ENCODE assay signal across 31 cellular contexts in the genomic region with DNA sequence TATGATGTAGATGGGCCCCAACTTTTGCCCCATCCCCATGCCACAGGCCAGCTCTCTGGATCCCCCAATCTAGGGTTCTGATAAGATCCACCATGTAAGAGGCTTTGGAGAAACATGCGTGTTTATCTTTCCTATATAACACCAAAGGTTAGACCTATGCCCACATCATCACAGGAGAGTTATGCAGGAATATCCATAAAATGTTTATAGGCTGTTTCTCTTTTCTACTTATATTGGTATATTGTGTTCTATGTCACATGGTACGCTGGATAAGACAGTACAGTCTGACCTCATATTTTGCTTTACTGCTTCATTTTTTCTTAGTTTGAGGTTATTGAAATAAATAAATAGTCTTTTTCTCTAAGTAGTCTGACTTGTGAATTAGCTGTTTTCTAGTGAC.
"Had no signal": no experiment of that assay in that cellular context is flagged by ENCODE, and none has a peak within 500 bp of the region (broad histone marks: within the 10 kb centered on the region; RNA-seq: fewer than 3 reads in every experiment).

No MANE protein-coding gene starts in this region.

- H3K4me1 ChIP-seq: adrenal gland, body of pancreas, breast epithelium had no signal

- H3K4me3 ChIP-seq: adrenal gland, body of pancreas, breast epithelium had no signal

- H3K36me3 ChIP-seq: adrenal gland, brain microvascular endothelial cell, breast epithelium had no signal

- H3K27ac ChIP-seq: adrenal gland, body of pancreas, brain microvascular endothelial cell, breast epithelium, VCaP had no signal

- ATAC-seq: activated CD8-positive, alpha-beta T cell treated with anti-CD3 and anti-CD28 coated beads for 36 hours; activated naive CD4-positive, alpha-beta T cell treated with anti-CD3 and anti-CD28 coated beads, Interleukin-2, amount 50 U/mL, for 72 hours; activated T-cell treated with anti-CD3 and anti-CD28 coated beads, Interleukin-2, amount 50 U/mL, for 4 hours; activated T-cell treated with anti-CD3 and anti-CD28 coated beads, Interleukin-2, amount 50 U/mL, for 72 hours; activated T-helper 17 cell treated with anti-CD3 and anti-CD28 coated beads, Interleukin-2, amount 50 U/mL, for 72 hours; body of pancreas had no signal

- H3K27me3 ChIP-seq: adrenal gland, body of pancreas, brain microvascular endothelial cell, breast epithelium had no signal

- DNase-seq: activated B cell treated with CpG ODN at 0.5 μM for 24 hours; activated CD4-positive, alpha-beta memory T cell treated with anti-CD3 and anti-CD28 coated beads for 36 hours; activated CD4-positive, alpha-beta T cell treated with anti-CD3 and anti-CD28 coated beads for 4 hours; activated CD4-positive, alpha-beta T cell treated with anti-CD3 and anti-CD28 coated beads, Interleukin-2, amount 10 ng/mL, durations not matched to agents 24 days and 14 days; activated CD4-positive, alpha-beta T cell treated with anti-CD3 and anti-CD28 coated beads, Interleukin-2, amount 50 U/mL, for 1 hour; activated CD4-positive, alpha-beta T cell treated with anti-CD3 and anti-CD28 coated beads, Interleukin-2, amount 50 U/mL, for 4 hours; activated CD4-positive, CD25-positive, alpha-beta regulatory T cell treated with anti-CD3 and anti-CD28 coated beads, Interleukin-2, amount 50 U/mL, for 72 hours; activated CD8-positive, alpha-beta memory T cell treated with anti-CD3 and anti-CD28 coated beads, Interleukin-2, amount 50 U/mL, for 4 hours; activated CD8-positive, alpha-beta T cell treated with anti-CD3 and anti-CD28 coated beads for 36 hours; activated effector memory CD4-positive, alpha-beta T cell treated with anti-CD3 and anti-CD28 coated beads, Interleukin-2, amount 50 U/mL, for 16 hours; activated gamma-delta T cell treated with Interleukin-2 at 50 U/mL for 16 hours; activated naive CD4-positive, alpha-beta T cell; activated naive CD4-positive, alpha-beta T cell treated with anti-CD3 and anti-CD28 coated beads for 36 hours; activated naive CD4-positive, alpha-beta T cell treated with anti-CD3 and anti-CD28 coated beads, Interleukin-2, amount 50 U/mL, for 16 hours; activated naive CD8-positive, alpha-beta T cell treated with anti-CD3 and anti-CD28 coated beads for 36 hours; activated T-cell treated with anti-CD3 and anti-CD28 coated beads for 4 hours; activated T-cell treated with anti-CD3 and anti-CD28 coated beads, Interleukin-2, amount 50 U/mL, for 1 hour; activated T-cell treated with anti-CD3 and anti-CD28 coated beads, Interleukin-2, amount 50 U/mL, for 4 hours; activated T-cell treated with anti-CD3 and anti-CD28 coated beads, Interleukin-2, amount 50 U/mL, for 72 hours; adrenal gland; amniotic stem cell; aorta; body of pancreas; brain microvascular endothelial cell; central memory CD4-positive, alpha-beta T cell; T-helper 2 cell; T-helper 9 cell had no signal

- H3K9me3 ChIP-seq: adrenal gland, body of pancreas, breast epithelium had no signal
